ENCODE assay signal across 15 cellular contexts in the genomic region with DNA sequence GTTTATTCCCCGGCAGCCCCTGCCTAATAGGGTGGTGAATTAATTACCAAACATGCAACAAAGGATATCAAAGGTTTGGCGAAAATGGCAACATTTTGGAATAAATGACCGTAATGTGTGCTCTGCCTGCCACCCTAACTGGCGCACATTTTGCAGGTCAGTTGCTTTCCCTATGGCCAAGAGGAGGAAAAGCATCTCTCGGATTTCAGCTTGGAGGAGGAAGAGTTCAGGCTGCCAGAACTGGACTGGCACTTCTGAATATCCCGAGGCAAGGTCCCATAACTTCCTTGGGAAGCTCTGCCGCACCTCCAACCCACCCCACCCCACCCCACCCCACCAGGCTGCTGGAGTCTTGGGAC. TPM values are rescaled to one million over a fixed set of nuclear protein-coding genes. Genes with fewer than 3 reads are reported as not detected.
DNase-seq lines count a peak whose midpoint lies in the region; ATAC-seq and TF ChIP-seq lines count a peak whose summit lies in the region.
"Had no signal": no experiment of that assay in that cellular context is flagged by ENCODE, and none has a peak within 500 bp of the region (broad histone marks: within the 10 kb centered on the region; RNA-seq: fewer than 3 reads in every experiment).

No MANE protein-coding gene starts in this region.

- H3K4me1 Mint-ChIP-seq in stimulated activated naive CD8-positive, alpha-beta T cell treated with anti-CD3 and anti-CD28 coated beads, Interleukin-15, amount 100 ng/mL, for 72 hours = peaks cover 7% of the 10 kb centered on the region
- H3K4me1 Mint-ChIP-seq in mesothelial cell of epicardium = peaks cover 31% of the 10 kb centered on the region

- TF ChIP-seq CTCF in fibroblast of villous mesenchyme (IDR thresholded peaks at IDR 0.05; ENCODE audit: insufficient read depth, low read depth, low read length) (no peak), prostate gland (IDR thresholded peaks at IDR 0.05) (no peak), mesothelial cell of epicardium (IDR thresholded peaks at IDR 0.05; ENCODE audit: unreplicated experiment) (no peak)

- H3K27ac ChIP-seq in prostate gland (peak overlapping the region; percentile 61 to 78), aorta (ENCODE audit: low read depth in 1 of 2, low read length in 2 of 2) (peak overlapping the region in 1 of 2 donors; percentile 6)
- H3K27ac ChIP-seq: HL-60 had no signal

- peaks cover 6% of the 10 kb centered on the region for H3K36me3 Mint-ChIP-seq in mesothelial cell of epicardium
- H3K36me3 Mint-ChIP-seq: naive B cell had no signal

- H3K9me3 Mint-ChIP-seq in stimulated activated naive CD8-positive, alpha-beta T cell treated with anti-CD3 and anti-CD28 coated beads, Interleukin-15, amount 100 ng/mL, for 72 hours = peaks cover 8 to 12% of the 10 kb centered on the region in 2 donors
- H3K9me3 Mint-ChIP-seq in mesothelial cell of epicardium = peaks cover 10% of the 10 kb centered on the region

- H3K27me3 ChIP-seq in prostate gland (replicated peaks; ENCODE audit: insufficient read depth) = no peaks in the 10 kb centered on the region
- H3K27me3 ChIP-seq in aorta (ENCODE audit: control insufficient read depth in 1 of 2, insufficient read depth in 2 of 2, low read length in 1 of 2) = no peaks in the 10 kb centered on the region

- H3K27me3 Mint-ChIP-seq in stimulated activated naive CD8-positive, alpha-beta T cell treated with anti-CD3 and anti-CD28 coated beads, Interleukin-15, amount 100 ng/mL, for 72 hours = peaks cover 26% of the 10 kb centered on the region
- H3K27me3 Mint-ChIP-seq in mesothelial cell of epicardium (ENCODE audit: low read depth) = no peaks in the 10 kb centered on the region

- intact Hi-C loops in prostate gland (cut with DNase I) (loop anchor here (5.0 kb wide), 3 partner anchors 41 to 166 kb away; a partner anchor contains a TSS), aorta (cut with DNase I) (loop anchor here (5.0 to 10.0 kb wide), 3 partner anchors 166 to 219 kb away; a partner anchor contains a TSS)

- peak overlapping the region; percentile 37 to 85 for H3K4me3 Mint-ChIP-seq in stimulated activated naive CD8-positive, alpha-beta T cell treated with anti-CD3 and anti-CD28 coated beads, Interleukin-15, amount 100 ng/mL, for 72 hours
- no peak overlapping the region for H3K4me3 Mint-ChIP-seq in mesothelial cell of epicardium

- TF ChIP-seq POLR2A in prostate gland (IDR thresholded peaks at IDR 0.05) = no peak

- H3K27ac Mint-ChIP-seq in stimulated activated naive CD8-positive, alpha-beta T cell treated with anti-CD3 and anti-CD28 coated beads, Interleukin-15, amount 100 ng/mL, for 72 hours = no peak overlapping the region
- H3K27ac Mint-ChIP-seq in mesothelial cell of epicardium = no peak overlapping the region
- H3K27ac Mint-ChIP-seq: activated B cell treated with CpG ODN at 0.5 μM for 24 hours; activated T-helper 1 cell treated with anti-CD3 and anti-CD28 coated beads, Interleukin-12 subunit alpha, Interleukin-12 subunit beta, Interleukin-2, Interleukin-4 antibody, amounts not matched to agents 30 ng/mL and 10 ng/mL and 1 ng/mL, durations not matched to agents 14 hours and 24 hours and 36 hours; naive B cell had no signal

- H3K36me3 ChIP-seq in prostate gland = no peaks in the 10 kb centered on the region
- no peaks in the 10 kb centered on the region for H3K36me3 ChIP-seq in aorta (ENCODE audit: control insufficient read depth in 1 of 2, insufficient read depth in 2 of 2, low read length in 1 of 2)

- no peak for DNase-seq in stimulated activated naive CD8-positive, alpha-beta T cell treated with anti-CD3 and anti-CD28 coated beads, Interleukin-15, amount 100 ng/mL, for 72 hours
- no peak for DNase-seq in stimulated activated naive CD8-positive, alpha-beta T cell treated with anti-CD3 and anti-CD28 coated beads, Interleukin-15, Interleukin-2, amounts not matched to agents 100 U/mL and 50 U/mL, for 24 hours
- DNase-seq in fibroblast of villous mesenchyme (ENCODE audit: low read depth) (no peak), prostate gland (ENCODE audit: low spot score) (no peak), aorta (no peak), mesothelial cell of epicardium (ENCODE audit: low spot score in 2 of 2, unreplicated experiment in 2 of 2) (no peak), SIG-M5 (lab: John Stamatoyannopoulos, UW) (no peak)
- DNase-seq: activated B cell treated with CpG ODN at 0.5 μM for 24 hours; MM.1S; naive B cell; NCI-H345; stimulated activated CD4-positive, alpha-beta T cell treated with anti-CD3 and anti-CD28 coated beads, Interleukin-4, amount 100 ng/mL, for 1 hour had no signal

- H3K4me1 ChIP-seq in prostate gland (replicated peaks) (no peaks in the 10 kb centered on the region), aorta (ENCODE audit: control insufficient read depth in 1 of 2, insufficient read depth in 2 of 2, low read length in 2 of 2) (no peaks in the 10 kb centered on the region)

- H3K9me3 ChIP-seq in prostate gland (no peaks in the 10 kb centered on the region), aorta (ENCODE audit: control insufficient read depth, low read length) (no peaks in the 10 kb centered on the region)

- no peak for ATAC-seq in stimulated activated naive CD8-positive, alpha-beta T cell treated with anti-CD3 and anti-CD28 coated beads, Interleukin-15, amount 100 ng/mL, for 72 hours
- no peak for ATAC-seq in stimulated activated naive CD8-positive, alpha-beta T cell treated with anti-CD3 and anti-CD28 coated beads, Interleukin-15, Interleukin-2, amounts not matched to agents 100 U/mL and 50 U/mL, for 24 hours
- ATAC-seq in aorta (ENCODE audit: low FRiP score) = peak; percentile 42
- no peak for ATAC-seq in GM21528 (IDR thresholded peaks at IDR 0.05; ENCODE audit: low FRiP score, unreplicated experiment)

- peak overlapping the region; percentile 61 for H3K4me3 ChIP-seq in fibroblast of villous mesenchyme (ENCODE audit: low read depth, low read length)
- H3K4me3 ChIP-seq in prostate gland = peak overlapping the region; percentile 48 to 53
- H3K4me3 ChIP-seq in aorta (ENCODE audit: low read length in 2 of 2) = peak overlapping the region; percentile 40 to 74

- WGBS in prostate gland = 23% methylated on average over 7 of the region's 7 CpGs
- WGBS in aorta, 2 donors = 18 to 30% methylated on average over 7 of the region's 7 CpGs

RNA-seq across cellular contexts. Expression of a gene that starts 37.1 kb away (rescaled TPM):
- total RNA-seq in fibroblast of villous mesenchyme (under 0.01 TPM in 1 of 2 replicates, not detected in the other), prostate gland (1 to 10 TPM in 1 of 2 donors, under 1 TPM in 1; 0.18 to 1.3 TPM), aorta (under 1 TPM in 1 of 2 donors, not detected in 1; 0.36 TPM), mesothelial cell of epicardium (not detected in 3 replicates)
- not detected for polyA plus RNA-seq in aorta
- total RNA-seq: activated B cell treated with CpG ODN at 0.5 μM for 24 hours; activated T-helper 1 cell treated with anti-CD3 and anti-CD28 coated beads, Interleukin-12 subunit alpha, Interleukin-12 subunit beta, Interleukin-2, Interleukin-4 antibody, amounts not matched to agents 30 ng/mL and 10 ng/mL and 1 ng/mL, durations not matched to agents 14 hours and 24 hours and 36 hours had no signal

RNA-seq across cellular contexts. Expression of a gene that starts 39.2 kb away (rescaled TPM):
- 2.9 and 8.6 TPM in 2 replicates for total RNA-seq in fibroblast of villous mesenchyme
- 1 to 10 TPM; 3.5 to 9.0 TPM for total RNA-seq in prostate gland
- 1 to 10 TPM; 4.3 to 8.4 TPM for total RNA-seq in aorta
- polyA plus RNA-seq in aorta = 1 to 10 TPM in 1 of 2 donors, under 1 TPM in 1; 0.87 to 2.4 TPM
- 42.0 to 49.9 TPM (median 46.3 TPM) in 3 replicates for total RNA-seq in mesothelial cell of epicardium
